In genomic region chr6:168650686-168651085, GRCh38 we compare ENCODE assay signal across 13 cellular contexts.
"Had no signal": no experiment of that assay in that cellular context is flagged by ENCODE, and none has a peak within 500 bp of the region (broad histone marks: within the 10 kb centered on the region; RNA-seq: fewer than 3 reads in every experiment).

No MANE protein-coding gene starts in this region.

- DNase-seq: activated B cell treated with CpG ODN at 0.5 μM for 24 hours; activated CD4-positive, alpha-beta T cell treated with anti-CD3 and anti-CD28 coated beads, Interleukin-2, amount 10 ng/mL, durations not matched to agents 7 days and 5 days; activated naive CD4-positive, alpha-beta T cell treated with anti-CD3 and anti-CD28 coated beads, Interleukin-2, amount 10 ng/mL, durations not matched to agents 7 days and 5 days; activated T-cell treated with anti-CD3 and anti-CD28 coated beads for 4 hours; adrenal gland; immature natural killer cell; left cardiac atrium; mesenchymal stem cell; SK-N-SH; small intestine; transverse colon had no signal

- H3K9me3 Mint-ChIP-seq: activated B cell treated with CpG ODN at 0.5 μM for 24 hours; activated T-helper 17 cell treated with anti-CD3 and anti-CD28 coated beads, Interleukin-2, amount 50 U/mL, for 72 hours; central memory CD8-positive, alpha-beta T cell; immature natural killer cell had no signal

- H3K27ac ChIP-seq: adrenal gland, transverse colon had no signal

- H3K27ac Mint-ChIP-seq: activated B cell treated with CpG ODN at 0.5 μM for 24 hours; activated CD4-positive, alpha-beta T cell treated with anti-CD3 and anti-CD28 coated beads, Interleukin-2, amount 10 ng/mL, durations not matched to agents 7 days and 5 days; activated naive CD4-positive, alpha-beta T cell treated with anti-CD3 and anti-CD28 coated beads, Interleukin-2, amount 10 ng/mL, durations not matched to agents 7 days and 5 days; activated T-helper 17 cell treated with anti-CD3 and anti-CD28 coated beads, Interleukin-2, amount 50 U/mL, for 72 hours; immature natural killer cell had no signal

- H3K27me3 ChIP-seq: transverse colon had no signal

- ATAC-seq: activated T-helper 17 cell treated with anti-CD3 and anti-CD28 coated beads, Interleukin-2, amount 50 U/mL, for 72 hours; left cardiac atrium had no signal

- H3K4me3 Mint-ChIP-seq: activated B cell treated with CpG ODN at 0.5 μM for 24 hours; activated CD4-positive, alpha-beta T cell treated with anti-CD3 and anti-CD28 coated beads, Interleukin-2, amount 10 ng/mL, durations not matched to agents 7 days and 5 days; activated naive CD4-positive, alpha-beta T cell treated with anti-CD3 and anti-CD28 coated beads, Interleukin-2, amount 10 ng/mL, durations not matched to agents 7 days and 5 days; activated T-helper 17 cell treated with anti-CD3 and anti-CD28 coated beads, Interleukin-2, amount 50 U/mL, for 72 hours; central memory CD8-positive, alpha-beta T cell; immature natural killer cell had no signal

- H3K36me3 Mint-ChIP-seq: activated naive CD4-positive, alpha-beta T cell treated with anti-CD3 and anti-CD28 coated beads, Interleukin-2, amount 10 ng/mL, durations not matched to agents 7 days and 5 days; immature natural killer cell had no signal

- H3K9me3 ChIP-seq: adrenal gland, SK-N-SH, transverse colon had no signal

- H3K9ac ChIP-seq: SK-N-SH had no signal

- H3K4me3 ChIP-seq: adrenal gland, transverse colon had no signal

- H3K27me3 Mint-ChIP-seq: activated B cell treated with CpG ODN at 0.5 μM for 24 hours; activated CD4-positive, alpha-beta T cell treated with anti-CD3 and anti-CD28 coated beads, Interleukin-2, amount 10 ng/mL, durations not matched to agents 7 days and 5 days had no signal

- H3K4me1 Mint-ChIP-seq: activated B cell treated with CpG ODN at 0.5 μM for 24 hours; activated CD4-positive, alpha-beta T cell treated with anti-CD3 and anti-CD28 coated beads, Interleukin-2, amount 10 ng/mL, durations not matched to agents 7 days and 5 days; activated naive CD4-positive, alpha-beta T cell treated with anti-CD3 and anti-CD28 coated beads, Interleukin-2, amount 10 ng/mL, durations not matched to agents 7 days and 5 days; activated T-helper 17 cell treated with anti-CD3 and anti-CD28 coated beads, Interleukin-2, amount 50 U/mL, for 72 hours; central memory CD8-positive, alpha-beta T cell; immature natural killer cell had no signal

- H3K36me3 ChIP-seq: adrenal gland, transverse colon had no signal

- H3K4me1 ChIP-seq: transverse colon had no signal
